9 cellular contexts compared by ENCODE assay signal in genomic region chr16:22008215-22009142, GRCh38. TPM values are rescaled to one million over a fixed set of nuclear protein-coding genes. Genes with fewer than 3 reads are reported as not detected.
A peak's percentile ranks its signal among the peaks of the same experiment; 100 is the strongest.
DNase-seq lines count a peak whose midpoint lies in the region; ATAC-seq and TF ChIP-seq lines count a peak whose summit lies in the region.
"Had no signal": no experiment of that assay in that cellular context is flagged by ENCODE, and none has a peak within 500 bp of the region (broad histone marks: within the 10 kb centered on the region; RNA-seq: fewer than 3 reads in every experiment).

No MANE protein-coding gene starts in this region.

- peak overlapping the region; percentile 82 for H3K4me3 Mint-ChIP-seq in activated CD8-positive, alpha-beta T cell treated with anti-CD3 and anti-CD28 coated beads, Interleukin-2, amount 10 ng/mL, durations not matched to agents 7 days and 5 days
- peak overlapping the region; percentile 92 for H3K4me3 Mint-ChIP-seq in neural progenitor cell

- peak overlapping the region; percentile 94 for H3K4me2 ChIP-seq in neural progenitor cell

- no peak overlapping the region for H3K27ac ChIP-seq in neural progenitor cell

- H3K4me3 ChIP-seq in fibroblast of villous mesenchyme (ENCODE audit: low read depth, low read length) (peak overlapping the region; percentile 89), neural progenitor cell (peak overlapping the region; percentile 100)

- H3K9me3 ChIP-seq in neural progenitor cell (ENCODE audit: low read depth) = no peaks in the 10 kb centered on the region

- H4K20me1 ChIP-seq in neural progenitor cell (ENCODE audit: low read depth) = peaks cover 44% of the 10 kb centered on the region

- peaks cover 2% of the 10 kb centered on the region for H3K27me3 Mint-ChIP-seq in activated CD8-positive, alpha-beta T cell treated with anti-CD3 and anti-CD28 coated beads, Interleukin-2, amount 10 ng/mL, durations not matched to agents 7 days and 5 days (ENCODE audit: low read depth)
- peaks cover 5% of the 10 kb centered on the region for H3K27me3 Mint-ChIP-seq in neural progenitor cell (ENCODE audit: insufficient read depth, low read depth)

- peaks cover 13% of the 10 kb centered on the region for H3K27me3 ChIP-seq in neural progenitor cell

- H3K4me1 ChIP-seq in neural progenitor cell = peaks cover 5% of the 10 kb centered on the region

- peaks cover 15% of the 10 kb centered on the region for H3F3A ChIP-seq in neural progenitor cell (ENCODE audit: low read depth)

- DNase-seq in activated CD8-positive, alpha-beta T cell treated with anti-CD3 and anti-CD28 coated beads, Interleukin-2, amount 10 ng/mL, durations not matched to agents 7 days and 5 days = peak; percentile 35
- DNase-seq in fibroblast of villous mesenchyme (ENCODE audit: low read depth) (no peak), neural progenitor cell (ENCODE audit: low spot score) (peak; percentile 58), cerebellum (ENCODE audit: low spot score) (no peak), GM10248 (ENCODE audit: extremely low spot score) (no peak)

- CTCF ChIA-PET in activated CD8-positive, alpha-beta T cell treated with anti-CD3 and anti-CD28 coated beads, Interleukin-2, amount 10 ng/mL, durations not matched to agents 7 days and 5 days (lab: Charles Lee) = interaction anchor here (0.8 to 8.2 kb wide), 16 partner anchors 7 to 180 kb away, joined by 3 to 139 read pairs (median 4); partner anchors contain the start of gene PDZD9
- CTCF ChIA-PET in GM10248 (lab: Yijun Ruan, JAX) = interaction anchor here (0.7 to 15.7 kb wide), 15 partner anchors 8 to 1272 kb away, joined by 3 to 313 read pairs (median 4); no protein-coding TSS in a partner anchor

- peak overlapping the region; percentile 80 for H3K27ac Mint-ChIP-seq in activated CD8-positive, alpha-beta T cell treated with anti-CD3 and anti-CD28 coated beads, Interleukin-2, amount 10 ng/mL, durations not matched to agents 7 days and 5 days
- H3K27ac Mint-ChIP-seq in neural progenitor cell = no peak overlapping the region

- no peak for TF ChIP-seq CTCF in fibroblast of villous mesenchyme (IDR thresholded peaks at IDR 0.05; ENCODE audit: insufficient read depth, low read depth, low read length)
- no peak for TF ChIP-seq CTCF in neural progenitor cell (IDR thresholded peaks at IDR 0.05)
- no peak for TF ChIP-seq CTCF in GM10248 (IDR thresholded peaks at IDR 0.05; ENCODE audit: control extremely low read depth, extremely low read depth, low read depth, missing control alignments)

- H2AFZ ChIP-seq in neural progenitor cell (replicated peaks) = peak overlapping the region; percentile 84

- no peaks in the 10 kb centered on the region for H3K9me3 Mint-ChIP-seq in activated CD8-positive, alpha-beta T cell treated with anti-CD3 and anti-CD28 coated beads, Interleukin-2, amount 10 ng/mL, durations not matched to agents 7 days and 5 days (ENCODE audit: insufficient read depth)
- H3K9me3 Mint-ChIP-seq in neural progenitor cell = no peaks in the 10 kb centered on the region

- H3K36me3 ChIP-seq in neural progenitor cell = no peaks in the 10 kb centered on the region

- peaks cover 29% of the 10 kb centered on the region for H3K4me1 Mint-ChIP-seq in activated CD8-positive, alpha-beta T cell treated with anti-CD3 and anti-CD28 coated beads, Interleukin-2, amount 10 ng/mL, durations not matched to agents 7 days and 5 days (ENCODE audit: low read depth)
- H3K4me1 Mint-ChIP-seq in neural progenitor cell = peaks cover 16% of the 10 kb centered on the region

- ATAC-seq in GM18511 (IDR thresholded peaks at IDR 0.05; ENCODE audit: unreplicated experiment) (peak; percentile 26), HG03432 (IDR thresholded peaks at IDR 0.05; ENCODE audit: unreplicated experiment) (peak; percentile 27), HG03469 (IDR thresholded peaks at IDR 0.05; ENCODE audit: unreplicated experiment) (no peak)
- ATAC-seq in activated CD8-positive, alpha-beta T cell treated with anti-CD3 and anti-CD28 coated beads, Interleukin-2, amount 10 ng/mL, durations not matched to agents 7 days and 5 days = peak; percentile 47

- POLR2A ChIA-PET in activated CD8-positive, alpha-beta T cell treated with anti-CD3 and anti-CD28 coated beads, Interleukin-2, amount 10 ng/mL, durations not matched to agents 7 days and 5 days (lab: Charles Lee) = interaction anchor here (0.6 to 1.9 kb wide), 5 partner anchors 69 to 290 kb away, joined by 3 to 7 read pairs (median 5); no protein-coding TSS in a partner anchor
- POLR2A ChIA-PET in GM10248 (lab: Yijun Ruan, JAX) = interaction anchor here (1.0 kb wide), 1 partner anchor 9 kb away, joined by 3 read pairs; no protein-coding TSS in a partner anchor

- peaks cover 5% of the 10 kb centered on the region for H3K36me3 Mint-ChIP-seq in activated CD8-positive, alpha-beta T cell treated with anti-CD3 and anti-CD28 coated beads, Interleukin-2, amount 10 ng/mL, durations not matched to agents 7 days and 5 days (ENCODE audit: low read depth)
- no peaks in the 10 kb centered on the region for H3K36me3 Mint-ChIP-seq in neural progenitor cell

- H3K79me2 ChIP-seq in neural progenitor cell (ENCODE audit: low read depth) = peaks cover 52% of the 10 kb centered on the region

- H3K9ac ChIP-seq in neural progenitor cell = peak overlapping the region; percentile 52

RNA-seq across cellular contexts. Expression of gene MOSMO, which starts 0.6 kb away (rescaled TPM):
- 10 to 100 TPM; 11.4 to 11.9 TPM for total RNA-seq in activated CD8-positive, alpha-beta T cell treated with anti-CD3 and anti-CD28 coated beads, Interleukin-2, amount 10 ng/mL, durations not matched to agents 7 days and 5 days
- total RNA-seq in fibroblast of villous mesenchyme (18.4 and 19.0 TPM in 2 replicates), neural progenitor cell (ENCODE audit: low replicate concordance) (22.9 and 35.2 TPM in 2 replicates), cerebellum (38.6 TPM)

RNA-seq across cellular contexts. Expression of gene PDZD9, which starts 7.6 kb away (rescaled TPM):
- not detected for total RNA-seq in activated CD8-positive, alpha-beta T cell treated with anti-CD3 and anti-CD28 coated beads, Interleukin-2, amount 10 ng/mL, durations not matched to agents 7 days and 5 days
- total RNA-seq in fibroblast of villous mesenchyme (not detected in 2 replicates), neural progenitor cell (ENCODE audit: low replicate concordance) (not detected in 2 replicates), cerebellum (not detected)
- total RNA-seq: temporal lobe had no signal

RNA-seq across cellular contexts. Expression of gene UQCRC2, which starts 55.3 kb away (rescaled TPM):
- total RNA-seq in activated CD8-positive, alpha-beta T cell treated with anti-CD3 and anti-CD28 coated beads, Interleukin-2, amount 10 ng/mL, durations not matched to agents 7 days and 5 days = 100 to 1,000 TPM; 231 to 238 TPM
- total RNA-seq in fibroblast of villous mesenchyme = 148 and 225 TPM in 2 replicates
- total RNA-seq in neural progenitor cell (ENCODE audit: low replicate concordance) = 175 and 206 TPM in 2 replicates
- 221 TPM for total RNA-seq in cerebellum

Comparison
In these comparisons a context has a peak if more than half of its experiments do, and no peak if none do; other contexts are left out.
1. DNase-seq: peak in activated CD8-positive, alpha-beta T cell treated with anti-CD3 and anti-CD28 coated beads, Interleukin-2, amount 10 ng/mL, durations not matched to agents 7 days and 5 days (single experiment) and neural progenitor cell (single experiment); none in fibroblast of villous mesenchyme (single experiment), cerebellum (single experiment) and GM10248 (single experiment).